In the genomic region with DNA sequence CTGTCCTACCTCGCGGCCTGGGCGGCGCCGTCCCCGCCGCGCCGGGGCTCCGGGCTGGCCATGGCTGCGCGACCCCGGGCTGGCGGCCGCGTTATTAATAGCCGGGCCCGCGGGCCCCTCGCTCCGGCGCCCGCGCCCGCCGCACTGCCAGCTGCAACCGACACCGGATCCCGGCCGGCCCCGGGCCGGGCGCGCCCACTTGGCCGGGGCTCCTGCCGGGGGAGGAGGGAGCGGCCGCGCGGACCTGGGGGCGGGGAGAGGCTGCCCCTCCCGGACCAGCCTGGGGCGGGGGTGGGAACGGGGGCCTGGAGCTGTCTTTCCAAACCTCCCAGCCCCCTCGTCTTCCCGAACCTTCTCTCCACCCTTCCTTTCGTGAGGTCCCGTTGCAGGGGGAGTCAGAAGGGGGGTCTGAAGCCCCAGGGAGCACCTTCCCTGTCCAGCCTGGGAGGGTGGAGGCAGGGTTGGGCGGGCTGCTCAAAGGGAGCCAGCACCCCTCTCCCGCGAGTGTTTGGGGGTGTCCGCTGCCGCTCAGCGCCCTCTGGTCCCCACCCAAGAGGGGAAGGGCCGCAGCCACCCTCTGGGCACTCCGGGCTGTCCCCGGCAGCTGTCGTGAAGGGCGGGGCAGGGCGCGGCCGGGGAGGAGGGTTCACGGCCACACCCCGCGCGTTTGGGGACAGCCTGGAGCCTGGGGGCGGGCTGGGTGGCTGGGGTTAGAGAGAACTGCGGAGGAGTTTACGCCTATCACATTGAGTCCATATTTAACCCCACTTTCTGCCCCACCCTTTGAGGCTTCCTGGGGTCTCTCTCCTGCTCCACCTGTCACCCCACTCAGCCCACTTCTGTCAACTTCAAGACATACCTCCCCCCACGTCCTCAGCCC, we compare ENCODE assay signal across 8 cellular contexts. TPM values are rescaled to one million over a fixed set of nuclear protein-coding genes. Genes with fewer than 3 reads are reported as not detected.
DNase-seq lines count a peak whose midpoint lies in the region; ATAC-seq, FAIRE-seq and TF ChIP-seq lines count a peak whose summit lies in the region.

Gene SYNC (minus strand): TSS at position 172 of the 880 bp plus-strand sequence. CDS start 110 bp downstream, at position 62.

- H3K4me1 Mint-ChIP-seq in activated CD8-positive, alpha-beta T cell treated with anti-CD3 and anti-CD28 coated beads for 36 hours (ENCODE audit: low read depth): peaks cover 5% of the 10 kb centered on the region
- H3K4me1 Mint-ChIP-seq in naive B cell: peaks cover 8 to 17% (median 13%) of the 10 kb centered on the region in 3 donors

- H3K4me3 Mint-ChIP-seq in activated CD8-positive, alpha-beta T cell treated with anti-CD3 and anti-CD28 coated beads for 36 hours: peak within 1 kb of the TSS; percentile 1
- H3K4me3 Mint-ChIP-seq in naive B cell: peak within 1 kb of the TSS; percentile 66 to 91 (median 78)

- FAIRE-seq in H54 (lab: Jason Lieb, UNC): no peak

- no peaks in the 10 kb centered on the region for H3K36me3 Mint-ChIP-seq in activated CD8-positive, alpha-beta T cell treated with anti-CD3 and anti-CD28 coated beads for 36 hours (ENCODE audit: low read depth)
- H3K36me3 Mint-ChIP-seq in naive B cell: peaks cover 0 to 8% of the 10 kb centered on the region in 2 donors

- H3K27me3 Mint-ChIP-seq in activated CD8-positive, alpha-beta T cell treated with anti-CD3 and anti-CD28 coated beads for 36 hours: peaks cover 30% of the 10 kb centered on the region
- peaks cover 33 to 61% (median 47%) of the 10 kb centered on the region in 3 donors for H3K27me3 Mint-ChIP-seq in naive B cell

- H3K9me3 Mint-ChIP-seq in activated CD8-positive, alpha-beta T cell treated with anti-CD3 and anti-CD28 coated beads for 36 hours: no peaks in the 10 kb centered on the region
- no peaks in the 10 kb centered on the region for H3K9me3 Mint-ChIP-seq in naive B cell

- peak; percentile 68 for ATAC-seq in activated CD8-positive, alpha-beta T cell treated with anti-CD3 and anti-CD28 coated beads for 36 hours
- peak; percentile 67 for ATAC-seq in naive B cell (ENCODE audit: low read depth in 2 of 2)
- ATAC-seq in HG02885 (IDR thresholded peaks at IDR 0.05; ENCODE audit: poor library complexity, unreplicated experiment): no peak

- peak within 1 kb of the TSS; percentile 89 for H3K4me3 ChIP-seq in fibroblast of the aortic adventitia (ENCODE audit: low read depth, low read length)

- POLR2A ChIA-PET in activated CD8-positive, alpha-beta T cell treated with anti-CD3 and anti-CD28 coated beads for 36 hours (lab: Charles Lee): interaction anchor here (0.8 to 1.6 kb wide), 3 partner anchors 10 to 70 kb away, joined by 3 to 4 read pairs (median 3); no protein-coding TSS in a partner anchor

- DNase-seq in AG08396 (ENCODE audit: low spot score) (peak; percentile 91), H54 (ENCODE audit: insufficient read length, low spot score) (peak; percentile 85), fibroblast of the aortic adventitia (ENCODE audit: low read depth) (peak; percentile 90), naive B cell (peak; percentile 12), HPDE6-E6E7 (ENCODE audit: extremely low spot score) (no peak), NAMALWA (ENCODE audit: low spot score) (no peak)
- peak; percentile 33 for DNase-seq in activated CD8-positive, alpha-beta T cell treated with anti-CD3 and anti-CD28 coated beads for 36 hours

- intact Hi-C loops in activated CD8-positive, alpha-beta T cell treated with anti-CD3 and anti-CD28 coated beads for 36 hours (cut with micrococcal nuclease): no loop called here

- CTCF ChIA-PET in activated CD8-positive, alpha-beta T cell treated with anti-CD3 and anti-CD28 coated beads for 36 hours (lab: Charles Lee): interaction anchor here (1.2 to 3.0 kb wide), 3 partner anchors 9 to 182 kb away, joined by 3 to 12 read pairs (median 3); no protein-coding TSS in a partner anchor

- peak; percentile 55; the same call in 1 of the 2 replicates for TF ChIP-seq POLR2A in H54 (IDR thresholded peaks at IDR 0.05; ENCODE audit: low read depth, low read length)

- TF ChIP-seq CTCF in activated CD8-positive, alpha-beta T cell treated with anti-CD3 and anti-CD28 coated beads for 36 hours (IDR thresholded peaks at IDR 0.05): no peak
- no peak for TF ChIP-seq CTCF in fibroblast of the aortic adventitia (IDR thresholded peaks at IDR 0.05; ENCODE audit: insufficient read depth, low read length)

- no peak within 1 kb of the TSS for H3K27ac Mint-ChIP-seq in activated CD8-positive, alpha-beta T cell treated with anti-CD3 and anti-CD28 coated beads for 36 hours
- H3K27ac Mint-ChIP-seq in naive B cell: peak within 1 kb of the TSS in 2 of 6 donors; percentile 47 to 72

RNA-seq across cellular contexts. Expression of gene SYNC, which starts in this region (rescaled TPM):
- not detected for total RNA-seq in activated CD8-positive, alpha-beta T cell treated with anti-CD3 and anti-CD28 coated beads for 36 hours
- 141 and 240 TPM in 2 replicates for total RNA-seq in fibroblast of the aortic adventitia (ENCODE audit: low replicate concordance)
- not detected for polyA plus RNA-seq in naive B cell (ENCODE audit: low read depth in 6 of 6)

Comparison
In these comparisons a context has a peak if more than half of its experiments do, and no peak if none do; other contexts are left out.
1. RNA of gene SYNC (total RNA-seq): 141 to 240 TPM in fibroblast of the aortic adventitia; not detected in activated CD8-positive, alpha-beta T cell treated with anti-CD3 and anti-CD28 coated beads for 36 hours; every median in the first group is over 100 times any median in the second.
2. Peak in DNase-seq and ATAC-seq in activated CD8-positive, alpha-beta T cell treated with anti-CD3 and anti-CD28 coated beads for 36 hours; RNA of the gene not detected or under 1 TPM.
3. Peak in DNase-seq and ATAC-seq in naive B cell; RNA of the gene not detected or under 1 TPM.
4. DNase-seq: peak in AG08396 (single experiment), H54 (single experiment) and fibroblast of the aortic adventitia (single experiment); none in HPDE6-E6E7 (single experiment) and NAMALWA (single experiment).